Comparison of ENCODE assay signal across 8 cellular contexts in genomic region chr2:71129114-71129890, GRCh38. TPM values are rescaled to one million over a fixed set of nuclear protein-coding genes. Genes with fewer than 3 reads are reported as not detected.
DNase-seq lines count a peak whose midpoint lies in the region; ATAC-seq and TF ChIP-seq lines count a peak whose summit lies in the region.

No MANE protein-coding gene starts in this region.

- TF ChIP-seq CTCF in cardiac muscle cell (IDR thresholded peaks at IDR 0.05; ENCODE audit: low read depth, low read length) = no peak
- TF ChIP-seq CTCF in SU-DHL-6 (IDR thresholded peaks at IDR 0.05; ENCODE audit: insufficient read depth, low read length, poor library complexity, severe bottlenecking) = no peak
- no peak for TF ChIP-seq CTCF in transverse colon (IDR thresholded peaks at IDR 0.05)

- H3K4me2 ChIP-seq in SU-DHL-6 (ENCODE audit: low read depth, low read length, poor library complexity, severe bottlenecking) = peak overlapping the region; percentile 91

- no peaks in the 10 kb centered on the region for H3K9me2 ChIP-seq in SU-DHL-6 (replicated peaks; ENCODE audit: insufficient read depth, low read length)

- DNase-seq in cardiac muscle cell (ENCODE audit: low read depth in 1 of 2, low spot score in 1 of 2) (peak in 1 of 2 donors; percentile 6), left ventricle myocardium superior (no peak), iris pigment epithelial cell (ENCODE audit: low read depth) (peak; percentile 18), transverse colon (no peak), DMS114 treated with DMSO at 0.1 percent for 48 hours (lab: John Stamatoyannopoulos, UW; ENCODE audit: unreplicated experiment) (no peak), GM19240 (ENCODE audit: insufficient read length, low spot score) (no peak), 8988T (no peak)

- H3K4me1 ChIP-seq in cardiac muscle cell (ENCODE audit: low read depth) (no peaks in the 10 kb centered on the region), transverse colon (peaks cover 22 to 27% (median 24%) of the 10 kb centered on the region in 4 donors)

- peak overlapping the region; percentile 85 for H2AFZ ChIP-seq in SU-DHL-6 (ENCODE audit: low read depth, low read length, severe bottlenecking)

- H3K36me3 ChIP-seq in cardiac muscle cell = peaks cover 9% of the 10 kb centered on the region
- peaks cover 13% of the 10 kb centered on the region; the same call in 1 of the 2 replicates for H3K36me3 ChIP-seq in SU-DHL-6 (ENCODE audit: low read length)
- H3K36me3 ChIP-seq in transverse colon = peaks cover 0 to 8% (median 3%) of the 10 kb centered on the region in 4 donors

- peak overlapping the region; percentile 97 for H3K27ac ChIP-seq in cardiac muscle cell
- H3K27ac ChIP-seq in SU-DHL-6 (ENCODE audit: low read depth, low read length) = peak overlapping the region; percentile 78
- peak overlapping the region; percentile 91 to 99 (median 96) for H3K27ac ChIP-seq in transverse colon

- no peak for TF ChIP-seq EP300 in transverse colon (IDR thresholded peaks at IDR 0.05; ENCODE audit: low read depth)

- H3K9me3 ChIP-seq in cardiac muscle cell (ENCODE audit: low read depth) (no peaks in the 10 kb centered on the region), SU-DHL-6 (ENCODE audit: insufficient read depth, low read length) (no peaks in the 10 kb centered on the region), transverse colon (no peaks in the 10 kb centered on the region)

- no peak for TF ChIP-seq POLR2A in transverse colon (IDR thresholded peaks at IDR 0.05)

- peak overlapping the region; percentile 74 for H3K4me3 ChIP-seq in cardiac muscle cell
- peak overlapping the region; percentile 83 for H3K4me3 ChIP-seq in SU-DHL-6 (ENCODE audit: insufficient read depth, low read length, poor library complexity, severe bottlenecking)
- H3K4me3 ChIP-seq in transverse colon = peak overlapping the region; percentile 55 to 92 (median 84)

- ATAC-seq in left ventricle myocardium superior = no peak

- H4K20me1 ChIP-seq in SU-DHL-6 (ENCODE audit: low read depth, low read length) = no peaks in the 10 kb centered on the region

- no peaks in the 10 kb centered on the region for H3F3A ChIP-seq in SU-DHL-6 (ENCODE audit: insufficient read depth)

- peaks cover 52% of the 10 kb centered on the region for H3K79me2 ChIP-seq in SU-DHL-6 (ENCODE audit: insufficient read depth, low read length)

- in situ Hi-C loops in transverse colon (cut with MboI; ENCODE audit: low pct_ligation_motif_present in 1 of 4, low pct_unique_long_range_greater_than_20kb in 1 of 4, low sequenced_read_pairs in 3 of 4) = no loop called here

- intact Hi-C loops in left ventricle myocardium superior (cut with micrococcal nuclease) (no loop called here), transverse colon (cut with DNase I; ENCODE audit: low total_unique reads) (no loop called here)

- H3K27me3 ChIP-seq in cardiac muscle cell (no peaks in the 10 kb centered on the region), SU-DHL-6 (ENCODE audit: low read length) (no peaks in the 10 kb centered on the region), transverse colon (no peaks in the 10 kb centered on the region)

- 2 to 3% methylated on average over 10 to 17 of the region's 17 CpGs for WGBS in transverse colon (ENCODE audit: low coverage in 1 of 2), 2 donors

- peak overlapping the region; percentile 84 for H3K9ac ChIP-seq in SU-DHL-6 (ENCODE audit: low read length)

RNA-seq across cellular contexts. Expression of gene MCEE, which starts 0.7 kb away (rescaled TPM):
- total RNA-seq in cardiac muscle cell = 32.7 and 32.8 TPM in 2 replicates
- 51.1 and 57.5 TPM in 2 replicates for polyA plus RNA-seq in cardiac muscle cell
- total RNA-seq in left ventricle myocardium superior = 41.6 TPM
- 10 to 100 TPM in 3 of 4 donors, not detected in 1; 10.3 to 24.1 (median 18.6) TPM for total RNA-seq in transverse colon

RNA-seq across cellular contexts. Expression of gene MPHOSPH10, which starts 1.1 kb away (rescaled TPM):
- 20.8 and 33.1 TPM in 2 replicates for total RNA-seq in cardiac muscle cell
- 32.7 and 37.7 TPM in 2 replicates for polyA plus RNA-seq in cardiac muscle cell
- total RNA-seq in left ventricle myocardium superior = 18.2 TPM
- 10 to 100 TPM in 3 of 4 donors, 1 to 10 TPM in 1; 7.5 to 22.9 (median 12.8) TPM for total RNA-seq in transverse colon
